15 cellular contexts compared by ENCODE assay signal in genomic region chr19:42052241-42052863, GRCh38. TPM values are rescaled to one million over a fixed set of nuclear protein-coding genes. Genes with fewer than 3 reads are reported as not detected.
DNase-seq lines count a peak whose midpoint lies in the region; ATAC-seq and TF ChIP-seq lines count a peak whose summit lies in the region.
"Had no signal": no experiment of that assay in that cellular context is flagged by ENCODE, and none has a peak within 500 bp of the region (broad histone marks: within the 10 kb centered on the region; RNA-seq: fewer than 3 reads in every experiment).

No MANE protein-coding gene starts in this region.

- DNase-seq in D341Med (ENCODE audit: low spot score): peak; percentile 85
- DNase-seq in NCI-H1092 (lab: John Stamatoyannopoulos, UW): peak; percentile 72
- DNase-seq in RWPE2 (ENCODE audit: low spot score): no peak
- no peak for DNase-seq in left cardiac atrium
- no peak for DNase-seq in chondrocyte (ENCODE audit: low spot score)
- DNase-seq in activated CD4-positive, alpha-beta T cell treated with anti-CD3 and anti-CD28 coated beads, Interleukin-2, amount 10 ng/mL, durations not matched to agents 7 days and 5 days: no peak
- DNase-seq in CD1c-positive myeloid dendritic cell (ENCODE audit: extremely low spot score): no peak
- DNase-seq: activated CD4-positive, alpha-beta T cell treated with anti-CD3 and anti-CD28 coated beads, Interleukin-2, amount 50 U/mL, for 1 hour; CD4-positive, alpha-beta memory T cell; NCI-H187 treated with DMSO at 0.1 percent for 48 hours; Peyer's patch; T1000 had no signal

- no peaks in the 10 kb centered on the region for H3K9me3 Mint-ChIP-seq in chondrocyte (ENCODE audit: low read depth)
- H3K9me3 Mint-ChIP-seq in activated CD4-positive, alpha-beta T cell treated with anti-CD3 and anti-CD28 coated beads, Interleukin-2, amount 10 ng/mL, durations not matched to agents 7 days and 5 days: no peaks in the 10 kb centered on the region
- H3K9me3 Mint-ChIP-seq: CD4-positive, alpha-beta memory T cell; neural crest cell had no signal

- H3K27ac Mint-ChIP-seq in chondrocyte (ENCODE audit: unreplicated experiment): no peak overlapping the region
- no peak overlapping the region for H3K27ac Mint-ChIP-seq in activated CD4-positive, alpha-beta T cell treated with anti-CD3 and anti-CD28 coated beads, Interleukin-2, amount 10 ng/mL, durations not matched to agents 7 days and 5 days
- H3K27ac Mint-ChIP-seq: CD4-positive, alpha-beta memory T cell had no signal

- intact Hi-C loops in left cardiac atrium (cut with DNase I): no loop called here

- H3K4me1 Mint-ChIP-seq in chondrocyte (ENCODE audit: low read depth): no peaks in the 10 kb centered on the region
- peaks cover 18% of the 10 kb centered on the region for H3K4me1 Mint-ChIP-seq in activated CD4-positive, alpha-beta T cell treated with anti-CD3 and anti-CD28 coated beads, Interleukin-2, amount 10 ng/mL, durations not matched to agents 7 days and 5 days

- H3K4me3 Mint-ChIP-seq in chondrocyte (ENCODE audit: unreplicated experiment): no peak overlapping the region
- no peak overlapping the region for H3K4me3 Mint-ChIP-seq in activated CD4-positive, alpha-beta T cell treated with anti-CD3 and anti-CD28 coated beads, Interleukin-2, amount 10 ng/mL, durations not matched to agents 7 days and 5 days
- H3K4me3 Mint-ChIP-seq: CD4-positive, alpha-beta memory T cell; neural crest cell had no signal

- ATAC-seq in RWPE2 (ENCODE audit: low read depth): no peak
- ATAC-seq in left cardiac atrium: peak; percentile 9 to 38
- ATAC-seq in HG03135 (IDR thresholded peaks at IDR 0.05; ENCODE audit: unreplicated experiment): no peak
- ATAC-seq: left lobe of liver had no signal

- H3K4me3 ChIP-seq in RWPE2 (ENCODE audit: severe bottlenecking): no peak overlapping the region
- H3K4me3 ChIP-seq: Peyer's patch had no signal

- H3K27ac ChIP-seq in RWPE2 (ENCODE audit: poor library complexity, severe bottlenecking): peak overlapping the region; percentile 77
- H3K27ac ChIP-seq: Peyer's patch had no signal

- TF ChIP-seq CTCF in RWPE2 (IDR thresholded peaks at IDR 0.05; ENCODE audit: poor library complexity, severe bottlenecking) (no peak), chondrocyte (IDR thresholded peaks at IDR 0.05) (no peak)

- CTCF ChIA-PET in activated CD4-positive, alpha-beta T cell treated with anti-CD3 and anti-CD28 coated beads, Interleukin-2, amount 10 ng/mL, durations not matched to agents 7 days and 5 days (lab: Charles Lee): interaction anchor here (0.6 to 1.6 kb wide), 4 partner anchors 14 to 410 kb away, joined by 3 to 5 read pairs (median 4); no protein-coding TSS in a partner anchor

- H3K27me3 ChIP-seq in RWPE2 (ENCODE audit: insufficient read depth, poor library complexity, severe bottlenecking): no peaks in the 10 kb centered on the region
- H3K27me3 ChIP-seq: Peyer's patch had no signal

- peaks cover 27% of the 10 kb centered on the region for H3K4me1 ChIP-seq in RWPE2 (ENCODE audit: insufficient read depth, poor library complexity, severe bottlenecking)

- POLR2A ChIA-PET in activated CD4-positive, alpha-beta T cell treated with anti-CD3 and anti-CD28 coated beads, Interleukin-2, amount 10 ng/mL, durations not matched to agents 7 days and 5 days (lab: Charles Lee): no interaction called here

- peaks cover 24% of the 10 kb centered on the region for H3K27me3 Mint-ChIP-seq in chondrocyte (ENCODE audit: low read depth)
- H3K27me3 Mint-ChIP-seq in activated CD4-positive, alpha-beta T cell treated with anti-CD3 and anti-CD28 coated beads, Interleukin-2, amount 10 ng/mL, durations not matched to agents 7 days and 5 days: no peaks in the 10 kb centered on the region

- H3K36me3 Mint-ChIP-seq in chondrocyte (ENCODE audit: low read depth): peaks cover 2% of the 10 kb centered on the region
- H3K36me3 Mint-ChIP-seq in activated CD4-positive, alpha-beta T cell treated with anti-CD3 and anti-CD28 coated beads, Interleukin-2, amount 10 ng/mL, durations not matched to agents 7 days and 5 days (ENCODE audit: low read depth): no peaks in the 10 kb centered on the region
- H3K36me3 Mint-ChIP-seq: CD4-positive, alpha-beta memory T cell had no signal

- H3K9me3 ChIP-seq in RWPE2 (ENCODE audit: severe bottlenecking): no peaks in the 10 kb centered on the region
- H3K9me3 ChIP-seq: Peyer's patch had no signal

- no peaks in the 10 kb centered on the region for H3K36me3 ChIP-seq in RWPE2 (ENCODE audit: low read depth)
- H3K36me3 ChIP-seq: Peyer's patch had no signal

RNA-seq across cellular contexts. Expression of gene GRIK5, which starts 17.7 kb away (rescaled TPM):
- total RNA-seq in left cardiac atrium (10 to 100 TPM; 12.0 to 12.6 TPM), chondrocyte (0.36 to 0.59 TPM (median 0.37 TPM) in 3 replicates)
- total RNA-seq in activated CD4-positive, alpha-beta T cell treated with anti-CD3 and anti-CD28 coated beads, Interleukin-2, amount 10 ng/mL, durations not matched to agents 7 days and 5 days: under 1 TPM; 0.65 to 0.79 TPM

RNA-seq across cellular contexts. Expression of gene ZNF574, which starts 23.6 kb away (rescaled TPM):
- total RNA-seq in left cardiac atrium (1 to 10 TPM; 8.3 to 9.1 TPM), chondrocyte (11.2 to 13.0 TPM (median 12.4 TPM) in 3 replicates)
- 10 to 100 TPM; 14.1 to 15.8 TPM for total RNA-seq in activated CD4-positive, alpha-beta T cell treated with anti-CD3 and anti-CD28 coated beads, Interleukin-2, amount 10 ng/mL, durations not matched to agents 7 days and 5 days

RNA-seq across cellular contexts. Expression of gene ATP1A3, which starts 58.3 kb away (rescaled TPM):
- total RNA-seq in left cardiac atrium: 100 to 1,000 TPM; 235 to 274 TPM
- total RNA-seq in chondrocyte: 0.10 to 0.85 TPM (median 0.64 TPM) in 3 replicates
- 1 to 10 TPM; 1.9 to 2.0 TPM for total RNA-seq in activated CD4-positive, alpha-beta T cell treated with anti-CD3 and anti-CD28 coated beads, Interleukin-2, amount 10 ng/mL, durations not matched to agents 7 days and 5 days

Comparison
In these comparisons a context has a peak if more than half of its experiments do, and no peak if none do; other contexts are left out.
1. DNase-seq: peak in D341Med (single experiment) and NCI-H1092 (single experiment); none in RWPE2 (single experiment), left cardiac atrium (single experiment), chondrocyte (single experiment), activated CD4-positive, alpha-beta T cell treated with anti-CD3 and anti-CD28 coated beads, Interleukin-2, amount 10 ng/mL, durations not matched to agents 7 days and 5 days (single experiment) and CD1c-positive myeloid dendritic cell (single experiment).
2. ATAC-seq: peak in left cardiac atrium (2 of 2); none in RWPE2 (single experiment) and HG03135 (single experiment).
3. RNA of gene ATP1A3, which starts 58.3 kb away (total RNA-seq): 235 to 274 TPM in left cardiac atrium; 1.9 to 2.0 TPM in activated CD4-positive, alpha-beta T cell treated with anti-CD3 and anti-CD28 coated beads, Interleukin-2, amount 10 ng/mL, durations not matched to agents 7 days and 5 days and 0.10 to 0.85 TPM in chondrocyte; every median in the first group is over 10 times any median in the second.